Comparison of ENCODE assay signal across 22 cellular contexts in genomic region chr2:82120120-82120519, GRCh38.
A peak's percentile ranks its signal among the peaks of the same experiment; 100 is the strongest.
DNase-seq lines count a peak whose midpoint lies in the region; ATAC-seq, FAIRE-seq and TF ChIP-seq lines count a peak whose summit lies in the region.
"Had no signal": no experiment of that assay in that cellular context is flagged by ENCODE, and none has a peak within 500 bp of the region (broad histone marks: within the 10 kb centered on the region; RNA-seq: fewer than 3 reads in every experiment).

No MANE protein-coding gene starts in this region.

- H3K27me3 ChIP-seq in upper lobe of left lung, result no peaks in the 10 kb centered on the region

- H3K36me3 ChIP-seq in kidney (ENCODE audit: control insufficient read depth in 1 of 2, insufficient read depth in 2 of 2, low read length in 2 of 2) (no peaks in the 10 kb centered on the region), upper lobe of left lung (no peaks in the 10 kb centered on the region)
- H3K36me3 ChIP-seq: thoracic aorta had no signal

- no peak for ATAC-seq in upper lobe of left lung (ENCODE audit: low FRiP score in 2 of 2)
- ATAC-seq: left ventricle myocardium superior; stimulated activated naive B cell treated with anti-CD40 and anti-IgM and Interleukin-4, amounts not matched to agents 10 μg/mL and 1 μg/mL and 100 μg/mL, for 72 hours had no signal

- no peak for TF ChIP-seq POLR2A in upper lobe of left lung (IDR thresholded peaks at IDR 0.05)

- no peak overlapping the region for H3K9ac ChIP-seq in kidney (ENCODE audit: low read length in 2 of 2)

- H3K27ac ChIP-seq in kidney (ENCODE audit: low read depth in 2 of 2, low read length in 2 of 2), result peak overlapping the region; percentile 10 to 16
- no peak overlapping the region for H3K27ac ChIP-seq in upper lobe of left lung
- H3K27ac ChIP-seq: skin epidermis, thoracic aorta had no signal

- TF ChIP-seq CTCF in kidney (IDR thresholded peaks at IDR 0.05; ENCODE audit: borderline replicate concordance, extremely low read depth, insufficient read depth), result no peak
- TF ChIP-seq CTCF in upper lobe of left lung (IDR thresholded peaks at IDR 0.05), result no peak

- H3K9me3 ChIP-seq in kidney (ENCODE audit: control insufficient read depth in 1 of 2, low read length in 2 of 2) (no peaks in the 10 kb centered on the region), upper lobe of left lung (no peaks in the 10 kb centered on the region)
- H3K9me3 ChIP-seq: thoracic aorta had no signal

- intact Hi-C loops in kidney (cut with DNase I), result no loop called here

- WGBS in upper lobe of left lung, 2 donors, result 53 to 58% methylated on average over 2 of the region's 2 CpGs

- H3K4me1 ChIP-seq in kidney (ENCODE audit: control insufficient read depth in 1 of 2, insufficient read depth in 1 of 2, low read depth in 1 of 2, low read length in 2 of 2) (no peaks in the 10 kb centered on the region), upper lobe of left lung (no peaks in the 10 kb centered on the region)

- H3K4me3 ChIP-seq in kidney (ENCODE audit: low read length in 2 of 2) (no peak overlapping the region), upper lobe of left lung (no peak overlapping the region)
- H3K4me3 ChIP-seq: skin epidermis, thoracic aorta had no signal

- DNase-seq in DMS53 (lab: John Stamatoyannopoulos, UW) (peak; percentile 87), NCI-H748 treated with DMSO at 0.1 percent for 48 hours (lab: John Stamatoyannopoulos, UW) (peak; percentile 38), kidney (no peak), retina (peak; percentile 14), foreskin melanocyte (no peak), HCEC 1CT (no peak), upper lobe of left lung (no peak)
- DNase-seq: activated CD4-positive, alpha-beta T cell treated with anti-CD3 and anti-CD28 coated beads for 48 hours; activated naive CD4-positive, alpha-beta T cell treated with anti-CD3 and anti-CD28 coated beads, Interleukin-2, amount 50 U/mL, for 16 hours; anterior cingulate cortex; dermis blood vessel endothelial cell; head of caudate nucleus; KG1; left ventricle myocardium superior; NCI-H1930; NCI-H526; SHP77 treated with DMSO at 0.1 percent for 48 hours; stimulated activated naive B cell treated with anti-CD40 and anti-IgM and Interleukin-4, amounts not matched to agents 10 μg/mL and 1 μg/mL and 100 μg/mL, for 72 hours had no signal

- TF ChIP-seq EP300 in upper lobe of left lung (IDR thresholded peaks at IDR 0.05), result no peak

- no peak for FAIRE-seq in kidney (lab: Jason Lieb, UNC)
- FAIRE-seq: endothelial cell of umbilical vein, GM12892 had no signal

Comparison
In these comparisons a context has a peak if more than half of its experiments do, and no peak if none do; other contexts are left out.
1. DNase-seq: peak in DMS53 (single experiment), NCI-H748 treated with DMSO at 0.1 percent for 48 hours (single experiment) and retina (single experiment); none in kidney (single experiment), foreskin melanocyte (single experiment), HCEC 1CT (single experiment) and upper lobe of left lung (0 of 2).
2. H3K27ac ChIP-seq: peak in kidney (2 of 2); none in upper lobe of left lung (0 of 4).